In genomic region chr1:238469146-238469601, GRCh38 we compare ENCODE assay signal across 14 cellular contexts.
DNase-seq lines count a peak whose midpoint lies in the region; ATAC-seq, FAIRE-seq and TF ChIP-seq lines count a peak whose summit lies in the region.
"Had no signal": no experiment of that assay in that cellular context is flagged by ENCODE, and none has a peak within 500 bp of the region (broad histone marks: within the 10 kb centered on the region; RNA-seq: fewer than 3 reads in every experiment).

No MANE protein-coding gene starts in this region.

- no peaks in the 10 kb centered on the region for H3K27me3 ChIP-seq in left ventricle myocardium inferior (ENCODE audit: low read depth)
- no peaks in the 10 kb centered on the region for H3K27me3 ChIP-seq in brain microvascular endothelial cell (replicated peaks)
- H3K27me3 ChIP-seq in kidney epithelial cell (ENCODE audit: control insufficient read depth, insufficient read depth, low read length) = no peaks in the 10 kb centered on the region

- ATAC-seq in Right ventricle myocardium inferior = no peak

- no peak overlapping the region for H3K27ac ChIP-seq in left ventricle myocardium inferior (replicated peaks)
- peak overlapping the region; percentile 40 for H3K27ac ChIP-seq in brain microvascular endothelial cell
- H3K27ac ChIP-seq: VCaP had no signal

- H3K4me1 ChIP-seq in left ventricle myocardium inferior = no peaks in the 10 kb centered on the region

- in situ Hi-C loops in brain microvascular endothelial cell (cut with HindIII; ENCODE audit: low pct_ligation_motif_present, low sequenced_read_pairs) = loop anchor here (25.0 kb wide), 1 partner anchor 193 kb away; no protein-coding TSS in a partner anchor
- in situ Hi-C loops in GM13977 (cut with MboI; ENCODE audit: low pct_unique_long_range_greater_than_20kb, low sequenced_read_pairs, unreplicated experiment) = no loop called here

- H3K4me3 ChIP-seq in left ventricle myocardium inferior (peak overlapping the region; percentile 29), brain microvascular endothelial cell (ENCODE audit: low read depth, low read length) (peak overlapping the region; percentile 31), kidney epithelial cell (ENCODE audit: low read depth, low read length) (no peak overlapping the region)

- H3K36me3 ChIP-seq in left ventricle myocardium inferior = no peaks in the 10 kb centered on the region
- H3K36me3 ChIP-seq in brain microvascular endothelial cell (replicated peaks) = peaks cover 7% of the 10 kb centered on the region
- H3K36me3 ChIP-seq in kidney epithelial cell (ENCODE audit: control insufficient read depth, insufficient read depth, low read length) = no peaks in the 10 kb centered on the region

- peaks cover 0 to 1% (median 0%) of the 10 kb centered on the region in 3 donors for H3K27me3 Mint-ChIP-seq in immature natural killer cell (ENCODE audit: low read depth in 3 of 3)
- H3K27me3 Mint-ChIP-seq: stimulated activated naive CD8-positive, alpha-beta T cell treated with anti-CD3 and anti-CD28 coated beads, Interleukin-15, Interleukin-2, amounts not matched to agents 100 ng/mL and 50 ng/mL, for 24 hours had no signal

- no peak for DNase-seq in left ventricle myocardium inferior
- DNase-seq in Right ventricle myocardium inferior (ENCODE audit: missing footprints) = no peak
- peak; percentile 36 for DNase-seq in brain microvascular endothelial cell
- peak; percentile 9 for DNase-seq in kidney epithelial cell (ENCODE audit: low read depth)
- no peak for DNase-seq in urothelium cell line (ENCODE audit: low spot score)
- DNase-seq in GM13977 (ENCODE audit: low spot score) = no peak
- no peak for DNase-seq in iPS-NIHi7 (ENCODE audit: extremely low spot score)
- no peak for DNase-seq in immature natural killer cell
- DNase-seq: activated T-cell treated with anti-CD3 and anti-CD28 coated beads for 4 hours, NCI-H510A, Right ventricle myocardium superior had no signal

- intact Hi-C loops in left ventricle myocardium inferior (cut with micrococcal nuclease) = no loop called here
- intact Hi-C loops in Right ventricle myocardium inferior (cut with DNase I) = no loop called here

- H3K9me3 Mint-ChIP-seq in immature natural killer cell = peaks cover 7 to 65% (median 25%) of the 10 kb centered on the region in 6 donors

- H3K27ac Mint-ChIP-seq in immature natural killer cell = no peak overlapping the region
- H3K27ac Mint-ChIP-seq: stimulated activated naive CD8-positive, alpha-beta T cell treated with anti-CD3 and anti-CD28 coated beads, Interleukin-15, Interleukin-2, amounts not matched to agents 100 ng/mL and 50 ng/mL, for 24 hours had no signal

- no peaks in the 10 kb centered on the region for H3K36me3 Mint-ChIP-seq in immature natural killer cell

- no peaks in the 10 kb centered on the region for H3K4me1 Mint-ChIP-seq in immature natural killer cell

- H3K4me3 Mint-ChIP-seq in immature natural killer cell = no peak overlapping the region
- H3K4me3 Mint-ChIP-seq: stimulated activated naive CD8-positive, alpha-beta T cell treated with anti-CD3 and anti-CD28 coated beads, Interleukin-15, Interleukin-2, amounts not matched to agents 100 ng/mL and 50 ng/mL, for 24 hours had no signal

- no peaks in the 10 kb centered on the region for H3K9me3 ChIP-seq in left ventricle myocardium inferior (replicated peaks)

- TF ChIP-seq CTCF in left ventricle myocardium inferior (IDR thresholded peaks at IDR 0.05; ENCODE audit: borderline replicate concordance) = no peak
- TF ChIP-seq CTCF in brain microvascular endothelial cell (IDR thresholded peaks at IDR 0.05; ENCODE audit: low read depth, low read length, missing control alignments) = no peak
- TF ChIP-seq CTCF in kidney epithelial cell (IDR thresholded peaks at IDR 0.05; ENCODE audit: insufficient read depth, low read length, poor library complexity, severe bottlenecking) = no peak
- TF ChIP-seq CTCF in GM13977 (IDR thresholded peaks at IDR 0.05; ENCODE audit: extremely low read depth, insufficient read depth, missing control alignments) = no peak

- FAIRE-seq in urothelium cell line (lab: Jason Lieb, UNC) = peak; percentile 52
- FAIRE-seq: islet of Langerhans had no signal

Comparison
In these comparisons a context has a peak if more than half of its experiments do, and no peak if none do; other contexts are left out.
1. DNase-seq: peak in brain microvascular endothelial cell (single experiment) and kidney epithelial cell (single experiment); none in left ventricle myocardium inferior (single experiment), Right ventricle myocardium inferior (single experiment), urothelium cell line (single experiment), GM13977 (single experiment), iPS-NIHi7 (single experiment) and immature natural killer cell (0 of 3).